ENCODE assay signal across 7 cellular contexts in the genomic region with DNA sequence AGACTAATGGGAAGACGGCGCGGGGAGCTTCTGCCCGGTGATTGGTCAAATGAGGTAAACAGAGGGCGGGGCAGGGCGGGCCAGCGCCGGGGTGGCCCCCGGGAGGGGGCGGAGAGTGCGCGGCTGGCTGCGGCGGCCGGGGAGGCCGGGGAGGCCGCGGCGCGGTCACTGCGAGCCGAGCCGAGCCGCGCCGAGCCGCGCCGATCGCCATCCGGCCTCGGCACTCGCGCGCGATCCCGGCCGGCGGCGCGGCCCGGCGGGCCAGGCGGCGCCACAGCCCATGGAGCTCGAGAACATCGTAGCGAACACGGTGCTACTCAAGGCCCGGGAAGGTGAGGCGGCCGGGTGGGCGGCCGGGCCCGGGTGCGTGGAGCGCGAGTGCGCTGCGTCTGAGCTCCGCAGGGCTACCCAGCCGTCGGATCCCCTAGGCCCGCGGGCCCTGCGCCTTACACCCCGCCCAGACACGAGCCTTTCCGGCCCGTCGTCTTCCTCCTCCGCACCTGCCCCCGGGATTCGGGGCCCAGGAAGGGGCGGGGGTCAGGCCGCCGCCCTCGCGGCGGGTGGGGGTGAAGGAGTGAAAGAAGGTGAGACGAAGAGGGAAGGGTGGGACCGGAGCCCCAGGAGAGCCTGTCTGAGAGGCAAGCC. TPM values are rescaled to one million over a fixed set of nuclear protein-coding genes. Genes with fewer than 3 reads are reported as not detected.
DNase-seq lines count a peak whose midpoint lies in the region; ATAC-seq and TF ChIP-seq lines count a peak whose summit lies in the region.

Gene GRK6, plus strand, starts transcription at position 111 of the 645 bp plus-strand sequence. Its CDS starts 170 bp downstream, at position 281.

- peaks cover 32% of the 10 kb centered on the region for H3K79me2 ChIP-seq in neural progenitor cell (ENCODE audit: low read depth)

- peaks cover 21% of the 10 kb centered on the region for H3K36me3 Mint-ChIP-seq in activated T-helper 1 cell treated with anti-CD3 and anti-CD28 coated beads, Interleukin-12 subunit alpha, Interleukin-12 subunit beta, Interleukin-2, Interleukin-4 antibody, amounts not matched to agents 30 ng/mL and 10 ng/mL and 1 ng/mL, durations not matched to agents 14 hours and 24 hours and 36 hours (ENCODE audit: low read depth)
- peaks cover 2% of the 10 kb centered on the region for H3K36me3 Mint-ChIP-seq in neural progenitor cell

- H3K27ac Mint-ChIP-seq in activated T-helper 1 cell treated with anti-CD3 and anti-CD28 coated beads, Interleukin-12 subunit alpha, Interleukin-12 subunit beta, Interleukin-2, Interleukin-4 antibody, amounts not matched to agents 30 ng/mL and 10 ng/mL and 1 ng/mL, durations not matched to agents 14 hours and 24 hours and 36 hours, result peak within 1 kb of the TSS; percentile 94
- peak within 1 kb of the TSS; percentile 98 for H3K27ac Mint-ChIP-seq in neural progenitor cell

- peak within 1 kb of the TSS; percentile 90 for H3K4me2 ChIP-seq in neural progenitor cell

- H4K20me1 ChIP-seq in neural progenitor cell (ENCODE audit: low read depth), result peaks cover 31% of the 10 kb centered on the region

- H3K4me1 Mint-ChIP-seq in activated T-helper 1 cell treated with anti-CD3 and anti-CD28 coated beads, Interleukin-12 subunit alpha, Interleukin-12 subunit beta, Interleukin-2, Interleukin-4 antibody, amounts not matched to agents 30 ng/mL and 10 ng/mL and 1 ng/mL, durations not matched to agents 14 hours and 24 hours and 36 hours (ENCODE audit: low read depth), result peaks cover 58% of the 10 kb centered on the region
- H3K4me1 Mint-ChIP-seq in neural progenitor cell, result peaks cover 28% of the 10 kb centered on the region

- ATAC-seq in GM18498 (IDR thresholded peaks at IDR 0.05; ENCODE audit: unreplicated experiment), result peak; percentile 62
- peak; percentile 56 for ATAC-seq in HG02588 (IDR thresholded peaks at IDR 0.05; ENCODE audit: unreplicated experiment)

- H3F3A ChIP-seq in neural progenitor cell (ENCODE audit: low read depth), result peaks cover 12% of the 10 kb centered on the region

- intact Hi-C loops in activated T-helper 1 cell treated with anti-CD3 and anti-CD28 coated beads, Interleukin-12 subunit alpha, Interleukin-12 subunit beta, Interleukin-2, Interleukin-4 antibody, amounts not matched to agents 30 ng/mL and 10 ng/mL and 1 ng/mL, durations not matched to agents 14 hours and 24 hours and 36 hours (cut with micrococcal nuclease), result loop anchor here (1.0 to 5.0 kb wide), 8 partner anchors 8 to 889 kb away; partner anchors contain the start of genes DDX41, PDLIM7, RGS14 and RNF44

- H3K27ac ChIP-seq in neural progenitor cell, result peak within 1 kb of the TSS; percentile 88

- H3K9me3 ChIP-seq in neural progenitor cell (ENCODE audit: low read depth), result no peaks in the 10 kb centered on the region

- H3K4me3 Mint-ChIP-seq in activated T-helper 1 cell treated with anti-CD3 and anti-CD28 coated beads, Interleukin-12 subunit alpha, Interleukin-12 subunit beta, Interleukin-2, Interleukin-4 antibody, amounts not matched to agents 30 ng/mL and 10 ng/mL and 1 ng/mL, durations not matched to agents 14 hours and 24 hours and 36 hours, result peak within 1 kb of the TSS; percentile 95
- peak within 1 kb of the TSS; percentile 94 for H3K4me3 Mint-ChIP-seq in neural progenitor cell

- H2AFZ ChIP-seq in neural progenitor cell (replicated peaks), result peak within 1 kb of the TSS; percentile 59

- peaks cover 9% of the 10 kb centered on the region for H3K4me1 ChIP-seq in neural progenitor cell

- no peaks in the 10 kb centered on the region for H3K27me3 ChIP-seq in neural progenitor cell

- H3K27me3 Mint-ChIP-seq in activated T-helper 1 cell treated with anti-CD3 and anti-CD28 coated beads, Interleukin-12 subunit alpha, Interleukin-12 subunit beta, Interleukin-2, Interleukin-4 antibody, amounts not matched to agents 30 ng/mL and 10 ng/mL and 1 ng/mL, durations not matched to agents 14 hours and 24 hours and 36 hours (ENCODE audit: insufficient read depth), result no peaks in the 10 kb centered on the region
- H3K27me3 Mint-ChIP-seq in neural progenitor cell (ENCODE audit: insufficient read depth, low read depth), result peaks cover 14% of the 10 kb centered on the region

- peak within 1 kb of the TSS; percentile 87 for H3K9ac ChIP-seq in neural progenitor cell

- H3K4me3 ChIP-seq in fibroblast of pulmonary artery (replicated peaks; ENCODE audit: low read depth, low read length) (peak within 1 kb of the TSS; percentile 72), neural progenitor cell (peak within 1 kb of the TSS; percentile 95)

- H3K9me3 Mint-ChIP-seq in activated T-helper 1 cell treated with anti-CD3 and anti-CD28 coated beads, Interleukin-12 subunit alpha, Interleukin-12 subunit beta, Interleukin-2, Interleukin-4 antibody, amounts not matched to agents 30 ng/mL and 10 ng/mL and 1 ng/mL, durations not matched to agents 14 hours and 24 hours and 36 hours, result no peaks in the 10 kb centered on the region
- no peaks in the 10 kb centered on the region for H3K9me3 Mint-ChIP-seq in neural progenitor cell

- no peaks in the 10 kb centered on the region for H3K36me3 ChIP-seq in neural progenitor cell

- DNase-seq in NCI-H748 treated with DMSO at 0.1 percent for 48 hours (lab: John Stamatoyannopoulos, UW), result peak; percentile 31
- DNase-seq in activated T-helper 1 cell treated with anti-CD3 and anti-CD28 coated beads, Interleukin-12 subunit alpha, Interleukin-12 subunit beta, Interleukin-2, Interleukin-4 antibody, amounts not matched to agents 30 ng/mL and 10 ng/mL and 1 ng/mL, durations not matched to agents 14 hours and 24 hours and 36 hours (ENCODE audit: low spot score), result peak; percentile 67
- no peak for DNase-seq in fibroblast of pulmonary artery (ENCODE audit: low read depth)
- DNase-seq in neural progenitor cell (ENCODE audit: low spot score), result no peak
- DNase-seq in NCI-H1105 treated with DMSO at 0.1 percent for 48 hours (lab: John Stamatoyannopoulos, UW), result no peak

- TF ChIP-seq CTCF in fibroblast of pulmonary artery (IDR thresholded peaks at IDR 0.05; ENCODE audit: low read length, missing control alignments) (no peak), neural progenitor cell (IDR thresholded peaks at IDR 0.05) (no peak)

RNA-seq across cellular contexts. Expression of gene GRK6, which starts in this region (rescaled TPM):
- total RNA-seq in activated T-helper 1 cell treated with anti-CD3 and anti-CD28 coated beads, Interleukin-12 subunit alpha, Interleukin-12 subunit beta, Interleukin-2, Interleukin-4 antibody, amounts not matched to agents 30 ng/mL and 10 ng/mL and 1 ng/mL, durations not matched to agents 14 hours and 24 hours and 36 hours, result 122 and 132 TPM in 2 replicates
- total RNA-seq in neural progenitor cell (ENCODE audit: low replicate concordance), result 24.0 and 50.6 TPM in 2 replicates

Comparison
In these comparisons a context has a peak if more than half of its experiments do, and no peak if none do; other contexts are left out.
1. DNase-seq: peak in NCI-H748 treated with DMSO at 0.1 percent for 48 hours (single experiment) and activated T-helper 1 cell treated with anti-CD3 and anti-CD28 coated beads, Interleukin-12 subunit alpha, Interleukin-12 subunit beta, Interleukin-2, Interleukin-4 antibody, amounts not matched to agents 30 ng/mL and 10 ng/mL and 1 ng/mL, durations not matched to agents 14 hours and 24 hours and 36 hours (single experiment); none in fibroblast of pulmonary artery (single experiment), neural progenitor cell (single experiment) and NCI-H1105 treated with DMSO at 0.1 percent for 48 hours (single experiment).